8 cellular contexts compared by ENCODE assay signal in genomic region chr15:101250331-101250730, GRCh38. TPM values are rescaled to one million over a fixed set of nuclear protein-coding genes. Genes with fewer than 3 reads are reported as not detected.
A peak's percentile ranks its signal among the peaks of the same experiment; 100 is the strongest.
DNase-seq lines count a peak whose midpoint lies in the region; ATAC-seq and TF ChIP-seq lines count a peak whose summit lies in the region.

No MANE protein-coding gene starts in this region.

- peaks cover 21% of the 10 kb centered on the region for H3K36me3 ChIP-seq in HUES6 (ENCODE audit: control insufficient read depth, insufficient read depth, low read length)
- no peaks in the 10 kb centered on the region for H3K36me3 ChIP-seq in ascending aorta

- H3K9me3 Mint-ChIP-seq in immature natural killer cell: no peaks in the 10 kb centered on the region

- H3K27ac Mint-ChIP-seq in immature natural killer cell: peak overlapping the region; percentile 81 to 92 (median 87)

- H3K4me1 ChIP-seq in HUES6 (ENCODE audit: control insufficient read depth, insufficient read depth, low read length) (peaks cover 50% of the 10 kb centered on the region), ascending aorta (peaks cover 12 to 48% of the 10 kb centered on the region in 2 donors)

- H3K36me3 Mint-ChIP-seq in immature natural killer cell: peaks cover 0 to 3% (median 0%) of the 10 kb centered on the region in 3 donors

- no peak for ATAC-seq in HG03045 (IDR thresholded peaks at IDR 0.05; ENCODE audit: unreplicated experiment)

- in situ Hi-C loops in GM13977 (cut with MboI; ENCODE audit: low pct_unique_long_range_greater_than_20kb, low sequenced_read_pairs, unreplicated experiment): loop anchor here (10.0 to 25.0 kb wide), 3 partner anchors 156 to 638 kb away; partner anchors contain the start of genes ASB7, LINS1 and LRRK1

- H3K9ac ChIP-seq in HUES6 (ENCODE audit: low read length): peak overlapping the region; percentile 89

- H3K9me3 ChIP-seq in HUES6 (ENCODE audit: control insufficient read depth, insufficient read depth, low read depth, low read length) (no peaks in the 10 kb centered on the region), ascending aorta (no peaks in the 10 kb centered on the region)

- intact Hi-C loops in ascending aorta (cut with DNase I): loop anchor here (2.0 to 10.0 kb wide), 3 partner anchors 50 to 646 kb away; partner anchors contain the start of genes ASB7 and LINS1

- no peaks in the 10 kb centered on the region for H3K27me3 ChIP-seq in HUES6 (ENCODE audit: control insufficient read depth, insufficient read depth, low read length)
- no peaks in the 10 kb centered on the region for H3K27me3 ChIP-seq in ascending aorta

- H3K4me1 Mint-ChIP-seq in immature natural killer cell: peaks cover 53 to 64% of the 10 kb centered on the region in 2 donors

- TF ChIP-seq CTCF in C4-2B (conservative IDR thresholded peaks at IDR 0.05) (no peak), ascending aorta (IDR thresholded peaks at IDR 0.05) (no peak), GM13977 (IDR thresholded peaks at IDR 0.05; ENCODE audit: extremely low read depth, insufficient read depth, missing control alignments) (no peak)

- H3K27me3 Mint-ChIP-seq in immature natural killer cell (ENCODE audit: low read depth in 3 of 3): peaks cover 8 to 12% (median 12%) of the 10 kb centered on the region in 3 donors

- DNase-seq in ascending aorta (ENCODE audit: low spot score in 2 of 2) (peak in 1 of 2 donors; percentile 61), immature natural killer cell (no peak), substantia nigra (lab: John Stamatoyannopoulos, UW) (no peak), GM13977 (ENCODE audit: low spot score) (no peak), SHP77 (lab: John Stamatoyannopoulos, UW) (no peak)

- peak overlapping the region; percentile 89 to 93 (median 90) for H3K4me3 Mint-ChIP-seq in immature natural killer cell

- peak overlapping the region; percentile 86 for H3K4me3 ChIP-seq in HUES6 (ENCODE audit: low read depth, low read length)
- peak overlapping the region; percentile 94 to 96 for H3K4me3 ChIP-seq in ascending aorta

- peak overlapping the region; percentile 68 for H3K27ac ChIP-seq in C4-2B
- peak overlapping the region; percentile 55 for H3K27ac ChIP-seq in HUES6 (ENCODE audit: low read depth, low read length)
- peak overlapping the region; percentile 69 to 84 for H3K27ac ChIP-seq in ascending aorta
- peak overlapping the region; percentile 27 for H3K27ac ChIP-seq in substantia nigra (ENCODE audit: low read depth, low read length, poor library complexity, severe bottlenecking)

RNA-seq across cellular contexts. Expression of gene CHSY1, which starts 1.5 kb away (rescaled TPM):
- 47.4 TPM for total RNA-seq in ascending aorta
- 1 to 10 TPM; 2.8 to 4.0 (median 2.8) TPM for polyA plus RNA-seq in immature natural killer cell

RNA-seq across cellular contexts. Expression of gene SELENOS, which starts 27.0 kb away (rescaled TPM):
- 32.0 TPM for total RNA-seq in ascending aorta
- polyA plus RNA-seq in immature natural killer cell: 100 to 1,000 TPM in 1 of 3 donors, 10 to 100 TPM in 2; 88.7 to 122 (median 94.9) TPM

RNA-seq across cellular contexts. Expression of gene SNRPA1, which starts 44.7 kb away (rescaled TPM):
- total RNA-seq in ascending aorta: 17.8 TPM
- 10 to 100 TPM; 38.6 to 65.0 (median 53.4) TPM for polyA plus RNA-seq in immature natural killer cell
